In genomic region chr6:28586273-28586672, GRCh38 we compare ENCODE assay signal across 1 cellular context.
A peak's percentile ranks its signal among the peaks of the same experiment; 100 is the strongest.
TF ChIP-seq lines count a peak whose summit lies in the region.

No MANE protein-coding gene starts in this region.

TF ChIP-seq in HepG2, 621 proteins besides CTCF, POLR2A, EP300 and RAD21 (continued from another document and continues in another):
- no peak for TF ChIP-seq RERE (CRISPR knock-in tag; IDR thresholded peaks at IDR 0.05; ENCODE audit: low read depth)
- TF ChIP-seq TCF7 (IDR thresholded peaks at IDR 0.05; ENCODE audit: low read depth) = no peak
- TF ChIP-seq NKX3-1 (CRISPR knock-in tag; IDR thresholded peaks at IDR 0.05) = no peak
- no peak for TF ChIP-seq DRAP1 (CRISPR knock-in tag; IDR thresholded peaks at IDR 0.05)
- no peak for TF ChIP-seq GTF2F1 (IDR thresholded peaks at IDR 0.05; ENCODE audit: low read length)
- no peak for TF ChIP-seq TAF15 (IDR thresholded peaks at IDR 0.05; ENCODE audit: low read depth, low read length, poor library complexity, severe bottlenecking)
- no peak for TF ChIP-seq HOXA7 (CRISPR knock-in tag; IDR thresholded peaks at IDR 0.05)
- TF ChIP-seq MYPOP (CRISPR knock-in tag; IDR thresholded peaks at IDR 0.05) = no peak
- TF ChIP-seq PHF21A (CRISPR knock-in tag; IDR thresholded peaks at IDR 0.05) = peak; percentile 14; the same call in 1 of the 2 replicates
- TF ChIP-seq ZNF281 (CRISPR knock-in tag; IDR thresholded peaks at IDR 0.05; ENCODE audit: borderline replicate concordance) = no peak
- TF ChIP-seq AHDC1 (CRISPR knock-in tag; IDR thresholded peaks at IDR 0.05; ENCODE audit: borderline replicate concordance) = 0 out of 2 replicates have a peak, but pooled peaks have one; percentile 38
- TF ChIP-seq ZFP82 (CRISPR knock-in tag; IDR thresholded peaks at IDR 0.05; ENCODE audit: borderline replicate concordance) = no peak
- TF ChIP-seq MAX (IDR thresholded peaks at IDR 0.05) = no peak
- TF ChIP-seq NFAT5 (CRISPR knock-in tag; IDR thresholded peaks at IDR 0.05) = no peak
- TF ChIP-seq ZBTB26 (CRISPR knock-in tag; IDR thresholded peaks at IDR 0.05; ENCODE audit: borderline replicate concordance) = peak; percentile 53; the same call in 1 of the 2 replicates
- TF ChIP-seq KAT2B (IDR thresholded peaks at IDR 0.05; ENCODE audit: borderline replicate concordance, low read depth, low read length) = no peak
- no peak for TF ChIP-seq ZNF12 (CRISPR knock-in tag; IDR thresholded peaks at IDR 0.05)
- no peak for TF ChIP-seq LCORL (IDR thresholded peaks at IDR 0.05)
- 0 out of 2 replicates have a peak, but pooled peaks have one; percentile 10 for TF ChIP-seq LCORL (CRISPR knock-in tag; IDR thresholded peaks at IDR 0.05)
- TF ChIP-seq ZNF343 (CRISPR knock-in tag; IDR thresholded peaks at IDR 0.05) = no peak
- TF ChIP-seq HMGXB3 (CRISPR knock-in tag; IDR thresholded peaks at IDR 0.05; ENCODE audit: borderline replicate concordance) = 0 out of 2 replicates have a peak, but pooled peaks have one; percentile 3
- no peak for TF ChIP-seq ZNF274 (CRISPR knock-in tag; IDR thresholded peaks at IDR 0.05)
